22 cellular contexts compared by ENCODE assay signal in genomic region chr4:156228706-156229105, GRCh38.
"Had no signal": no experiment of that assay in that cellular context is flagged by ENCODE, and none has a peak within 500 bp of the region (broad histone marks: within the 10 kb centered on the region; RNA-seq: fewer than 3 reads in every experiment).

No MANE protein-coding gene starts in this region.

- H3K4me3 ChIP-seq: colonic mucosa, gastroesophageal sphincter, lung, psoas muscle, skin epidermis, stomach, thoracic aorta, transverse colon had no signal

- H3K36me3 Mint-ChIP-seq: naive thymus-derived CD4-positive, alpha-beta T cell had no signal

- H3K27ac ChIP-seq: colonic mucosa, gastroesophageal sphincter, psoas muscle, skin epidermis, stomach, thoracic aorta, transverse colon had no signal

- H3K9me3 ChIP-seq: colonic mucosa, gastroesophageal sphincter, psoas muscle, stomach, thoracic aorta, transverse colon had no signal

- H3K9me3 Mint-ChIP-seq: nephron progenitor cell had no signal

- H3K4me3 Mint-ChIP-seq: endodermal cell; naive thymus-derived CD4-positive, alpha-beta T cell; nephron progenitor cell had no signal

- DNase-seq: cerebellar nuclear complex; colonic mucosa; dermis blood vessel endothelial cell; endodermal cell; erythroblast; glutamatergic neuron; left cardiac atrium; left ventricle myocardium superior; mesenchymal stem cell; naive thymus-derived CD4-positive, alpha-beta T cell; nephron progenitor cell; psoas muscle; stimulated activated CD4-positive, alpha-beta T cell treated with anti-CD3 and anti-CD28 coated beads, Interleukin-12 subunit alpha, Interleukin-12 subunit beta, amount 100 ng/mL, for 4 hours; stimulated activated naive CD4-positive, alpha-beta T cell; stomach; substantia nigra; transverse colon had no signal

- ATAC-seq: gastroesophageal sphincter; left cardiac atrium; left ventricle myocardium superior; naive thymus-derived CD4-positive, alpha-beta T cell; psoas muscle; sciatic nerve had no signal

- H3K36me3 ChIP-seq: colonic mucosa, gastroesophageal sphincter, stomach, thoracic aorta, transverse colon had no signal

- H3K4me1 ChIP-seq: colonic mucosa, psoas muscle, stomach, transverse colon had no signal

- H3K27ac Mint-ChIP-seq: endodermal cell; naive thymus-derived CD4-positive, alpha-beta T cell; nephron progenitor cell had no signal

- H3K27me3 ChIP-seq: colonic mucosa, gastroesophageal sphincter, stomach, transverse colon had no signal

- H3K27me3 Mint-ChIP-seq: naive thymus-derived CD4-positive, alpha-beta T cell had no signal

- H3K4me1 Mint-ChIP-seq: endodermal cell; naive thymus-derived CD4-positive, alpha-beta T cell; nephron progenitor cell had no signal
